Comparison of ENCODE assay signal across 11 cellular contexts in genomic region chr1:61182049-61182448, GRCh38.
DNase-seq lines count a peak whose midpoint lies in the region; ATAC-seq, FAIRE-seq and TF ChIP-seq lines count a peak whose summit lies in the region.
"Had no signal": no experiment of that assay in that cellular context is flagged by ENCODE, and none has a peak within 500 bp of the region (broad histone marks: within the 10 kb centered on the region; RNA-seq: fewer than 3 reads in every experiment).

No MANE protein-coding gene starts in this region.

- WGBS in K562 (ENCODE audit: insufficient coverage, low coverage, missing lambda C conversion rate) = 15% methylated on average over 2 of the region's 2 CpGs
- WGBS in sigmoid colon, 2 donors = 73 to 82% methylated on average over 2 of the region's 2 CpGs

- H3K36me3 ChIP-seq in K562 (ENCODE audit: control insufficient read depth, insufficient read depth, low read length) (peaks cover 7% of the 10 kb centered on the region), left ventricle myocardium inferior (no peaks in the 10 kb centered on the region), sigmoid colon (no peaks in the 10 kb centered on the region)

- H3K9ac ChIP-seq in K562 (ENCODE audit: insufficient read depth in 1 of 2, low read depth in 2 of 2, low read length in 2 of 2) = no peak overlapping the region
- H3K9ac ChIP-seq: parathyroid adenoma had no signal

- H3K27me3 ChIP-seq in K562 (ENCODE audit: control insufficient read depth in 2 of 2, insufficient read depth in 2 of 2, low read length in 2 of 2) = no peaks in the 10 kb centered on the region
- H3K27me3 ChIP-seq in left ventricle myocardium inferior (ENCODE audit: low read depth) = no peaks in the 10 kb centered on the region
- no peaks in the 10 kb centered on the region for H3K27me3 ChIP-seq in sigmoid colon

- H4K20me1 ChIP-seq in K562 (replicated peaks; ENCODE audit: control insufficient read depth, insufficient read depth, low read length) = no peaks in the 10 kb centered on the region

- H3K4me2 ChIP-seq in K562 (ENCODE audit: insufficient read depth, low read length) = no peak overlapping the region

- DNase-seq in H54 (ENCODE audit: insufficient read length, low spot score) = no peak
- no peak for DNase-seq in K562 (ENCODE audit: extremely low read depth in 1 of 4, low spot score in 3 of 4)
- DNase-seq in left ventricle myocardium inferior = no peak
- no peak for DNase-seq in sigmoid colon
- DNase-seq in effector memory CD8-positive, alpha-beta T cell = no peak
- no peak for DNase-seq in activated T-cell treated with anti-CD3 and anti-CD28 coated beads, Interleukin-2, amount 50 U/mL, for 4 hours
- no peak for DNase-seq in amniotic stem cell (lab: John Stamatoyannopoulos, UW)
- DNase-seq: CD4-positive, alpha-beta memory T cell; NCI-H1436 treated with DMSO at 0.1 percent for 48 hours had no signal

- no peak overlapping the region for H3K4me3 ChIP-seq in K562
- no peak overlapping the region for H3K4me3 ChIP-seq in left ventricle myocardium inferior
- H3K4me3 ChIP-seq in sigmoid colon = no peak overlapping the region

- intact Hi-C loops in K562 (cut with micrococcal nuclease) = loop anchor here (5.0 kb wide), 2 partner anchors 100 to 130 kb away; partner anchors contain the start of gene NFIA
- intact Hi-C loops in left ventricle myocardium inferior (cut with micrococcal nuclease) = loop anchor here (10.0 kb wide), 2 partner anchors 127 to 273 kb away; no protein-coding TSS in a partner anchor
- intact Hi-C loops in sigmoid colon (cut with DNase I) = loop anchor here (5.0 to 10.0 kb wide), 5 partner anchors 50 to 273 kb away; partner anchors contain the start of gene NFIA

- H3K4me1 Mint-ChIP-seq in effector memory CD8-positive, alpha-beta T cell (ENCODE audit: low read depth in 2 of 2) = no peaks in the 10 kb centered on the region
- H3K4me1 Mint-ChIP-seq in activated T-cell treated with anti-CD3 and anti-CD28 coated beads, Interleukin-2, amount 50 U/mL, for 4 hours (ENCODE audit: low read depth) = no peaks in the 10 kb centered on the region

- CTCF ChIA-PET in K562 (lab: Yijun Ruan, JAX; ENCODE audit: low intra/inter-chr PET ratio) = no interaction called here

- TF ChIP-seq RAD21 in K562 (CRISPR knock-in tag; conservative IDR thresholded peaks at IDR 0.05 in 1 of 2, IDR thresholded peaks at IDR 0.05 in 1 of 2) = no peak

- no peaks in the 10 kb centered on the region for H3K9me1 ChIP-seq in K562 (ENCODE audit: control insufficient read depth, insufficient read depth, low read length)

- BruUV-seq in K562 (replicated peaks; lab: Mats Ljungman, UMichigan) = no TSS peak

- no peak overlapping the region for H2AFZ ChIP-seq in K562 (ENCODE audit: low read depth, low read length)
- H2AFZ ChIP-seq: parathyroid adenoma had no signal

- H3K36me3 Mint-ChIP-seq in effector memory CD8-positive, alpha-beta T cell (ENCODE audit: insufficient read depth) = no peaks in the 10 kb centered on the region
- H3K36me3 Mint-ChIP-seq in activated T-cell treated with anti-CD3 and anti-CD28 coated beads, Interleukin-2, amount 50 U/mL, for 4 hours (ENCODE audit: insufficient read depth) = no peaks in the 10 kb centered on the region
- H3K36me3 Mint-ChIP-seq: CD4-positive, alpha-beta memory T cell had no signal

- H3K4me1 ChIP-seq in K562 (replicated peaks in 1 of 2; ENCODE audit: control insufficient read depth in 2 of 2, insufficient read depth in 2 of 2, low read length in 2 of 2) (peaks cover 12 to 32% of the 10 kb centered on the region in 2 experiments), left ventricle myocardium inferior (peaks cover 93% of the 10 kb centered on the region), sigmoid colon (peaks cover 0 to 80% (median 66%) of the 10 kb centered on the region in 4 donors)

- TF ChIP-seq EP300 in K562 (IDR thresholded peaks at IDR 0.05; ENCODE audit: low read length) = no peak
- no peak for TF ChIP-seq EP300 in sigmoid colon (IDR thresholded peaks at IDR 0.05)

- H3K79me2 ChIP-seq in K562 (ENCODE audit: control insufficient read depth, insufficient read depth, low read length) = peaks cover 77% of the 10 kb centered on the region

- POLR2A ChIA-PET in K562 (lab: Yijun Ruan, JAX) = interaction anchor here (0.6 to 1.4 kb wide), 4 partner anchors 9 to 1820 kb away, joined by 3 to 7 read pairs (median 4); no protein-coding TSS in a partner anchor

- FAIRE-seq in H54 (lab: Jason Lieb, UNC) (peak; percentile 62), K562 (lab: Jason Lieb, UNC) (peak; percentile 72)

- no peak overlapping the region for H3K27ac Mint-ChIP-seq in effector memory CD8-positive, alpha-beta T cell
- H3K27ac Mint-ChIP-seq: CD4-positive, alpha-beta memory T cell had no signal

- no peaks in the 10 kb centered on the region for H3K27me3 Mint-ChIP-seq in effector memory CD8-positive, alpha-beta T cell
- no peaks in the 10 kb centered on the region for H3K27me3 Mint-ChIP-seq in activated T-cell treated with anti-CD3 and anti-CD28 coated beads, Interleukin-2, amount 50 U/mL, for 4 hours (ENCODE audit: low read depth)
- H3K27me3 Mint-ChIP-seq: CD4-positive, alpha-beta memory T cell had no signal

- no peak overlapping the region for H3K4me3 Mint-ChIP-seq in effector memory CD8-positive, alpha-beta T cell
- H3K4me3 Mint-ChIP-seq in activated T-cell treated with anti-CD3 and anti-CD28 coated beads, Interleukin-2, amount 50 U/mL, for 4 hours = no peak overlapping the region
- H3K4me3 Mint-ChIP-seq: CD4-positive, alpha-beta memory T cell had no signal

- no peak for TF ChIP-seq CTCF in K562 (IDR thresholded peaks at IDR 0.05 in 2 of 3, conservative IDR thresholded peaks at IDR 0.05 in 1 of 3; ENCODE audit: insufficient read depth in 2 of 3, low read depth in 1 of 3, low read length in 3 of 3)
- TF ChIP-seq CTCF in left ventricle myocardium inferior (IDR thresholded peaks at IDR 0.05; ENCODE audit: borderline replicate concordance) = no peak
- peak in 1 of 4 experiments; percentile 10 for TF ChIP-seq CTCF in sigmoid colon (IDR thresholded peaks at IDR 0.05)

- TF ChIP-seq POLR2A in H54 (IDR thresholded peaks at IDR 0.05; ENCODE audit: low read depth, low read length) = no peak
- no peak for TF ChIP-seq POLR2A in K562 (conservative IDR thresholded peaks at IDR 0.05)
- no peak for TF ChIP-seq POLR2A in sigmoid colon (IDR thresholded peaks at IDR 0.05)

- H3K27ac ChIP-seq in K562 (ENCODE audit: extremely low read depth, low read depth, low read length) (peak overlapping the region; percentile 9; the same call in 1 of the 3 replicates), left ventricle myocardium inferior (replicated peaks) (peak overlapping the region; percentile 93), sigmoid colon (peak overlapping the region; percentile 78 to 88 (median 84))
- H3K27ac ChIP-seq: parathyroid adenoma had no signal

- no peaks in the 10 kb centered on the region for H3K9me3 ChIP-seq in K562 (replicated peaks; ENCODE audit: control insufficient read depth, insufficient read depth, low read depth, low read length)
- H3K9me3 ChIP-seq in left ventricle myocardium inferior (replicated peaks) = no peaks in the 10 kb centered on the region
- no peaks in the 10 kb centered on the region for H3K9me3 ChIP-seq in sigmoid colon

- no peaks in the 10 kb centered on the region for H3K9me3 Mint-ChIP-seq in effector memory CD8-positive, alpha-beta T cell
- no peaks in the 10 kb centered on the region for H3K9me3 Mint-ChIP-seq in activated T-cell treated with anti-CD3 and anti-CD28 coated beads, Interleukin-2, amount 50 U/mL, for 4 hours
- H3K9me3 Mint-ChIP-seq: CD4-positive, alpha-beta memory T cell had no signal

- peak; percentile 31; the same call in 2 of the 3 replicates for ATAC-seq in K562
- ATAC-seq in GM19397 (IDR thresholded peaks at IDR 0.05; ENCODE audit: unreplicated experiment) = no peak
- ATAC-seq in effector memory CD8-positive, alpha-beta T cell (replicated peaks) = no peak
- ATAC-seq in activated T-cell treated with anti-CD3 and anti-CD28 coated beads, Interleukin-2, amount 50 U/mL, for 4 hours = no peak

- in situ Hi-C loops in K562 (cut with MboI) = no loop called here

TF ChIP-seq in K562, 482 proteins besides CTCF, POLR2A, EP300 and RAD21:
- 0 out of 2 replicates have a peak, but pooled peaks have one; percentile 18 for TF ChIP-seq MEF2A (IDR thresholded peaks at IDR 0.05; ENCODE audit: control insufficient read depth, low read depth, low read length)
- TF ChIP-seq WHSC1 (IDR thresholded peaks at IDR 0.05; ENCODE audit: low read length) = no peak

Comparison
In these comparisons a context has a peak if more than half of its experiments do, and no peak if none do; other contexts are left out.
1. H3K27ac ChIP-seq: peak in every context shown above with its lines; median percentile 93 in left ventricle myocardium inferior; 84 in sigmoid colon; 9 in K562.